8 cellular contexts compared by ENCODE assay signal in the genomic region with DNA sequence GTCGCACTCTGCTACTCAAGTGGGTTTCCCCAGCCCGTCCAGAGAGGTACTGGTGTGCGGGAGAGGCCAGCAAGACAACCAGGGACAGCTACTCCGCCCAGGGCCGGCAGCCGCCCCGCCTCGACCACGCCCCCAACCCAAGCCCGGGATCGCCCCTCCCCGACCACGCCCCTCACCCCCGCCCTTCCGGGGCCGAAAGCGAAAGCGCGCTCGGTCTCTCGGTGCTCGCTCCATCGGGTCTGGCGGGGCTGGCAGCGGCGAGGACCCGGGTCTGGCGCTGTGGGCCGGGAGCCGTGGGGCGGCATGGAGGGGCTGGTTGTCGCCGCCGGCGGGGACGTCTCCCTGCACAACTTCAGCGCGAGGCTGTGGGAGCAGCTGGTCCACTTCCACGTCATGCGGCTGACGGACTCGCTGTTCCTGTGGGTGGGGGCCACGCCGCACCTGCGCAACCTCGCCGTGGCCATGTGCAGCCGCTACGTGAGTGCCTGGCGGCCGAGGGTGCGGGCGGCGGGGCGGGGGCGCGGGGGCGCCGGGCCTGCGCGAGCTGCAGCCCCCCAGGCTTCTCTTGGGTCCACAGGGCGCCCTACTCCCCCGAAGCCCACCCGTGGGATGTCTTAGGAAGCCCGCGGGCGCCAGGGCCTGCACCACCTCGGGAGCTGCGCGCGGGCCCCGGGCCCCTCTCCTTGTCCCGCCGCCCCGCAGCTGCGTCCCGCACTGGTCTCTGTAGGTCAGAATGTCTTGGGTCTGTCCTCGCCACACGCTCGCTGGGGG. TPM values are rescaled to one million over a fixed set of nuclear protein-coding genes. Genes with fewer than 3 reads are reported as not detected.
DNase-seq lines count a peak whose midpoint lies in the region; ATAC-seq and TF ChIP-seq lines count a peak whose summit lies in the region.

A gene with protein sequence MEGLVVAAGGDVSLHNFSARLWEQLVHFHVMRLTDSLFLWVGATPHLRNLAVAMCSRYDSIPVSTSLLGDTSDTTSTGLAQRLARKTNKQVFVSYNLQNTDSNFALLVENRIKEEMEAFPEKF (plus strand): TSS at position 228 of the 771 bp plus-strand sequence. CDS start 76 bp downstream, at position 304.

- H3K9me3 ChIP-seq in Caco-2, result no peaks in the 10 kb centered on the region
- no peaks in the 10 kb centered on the region for H3K9me3 ChIP-seq in HUES6 (ENCODE audit: control insufficient read depth, insufficient read depth, low read depth, low read length)
- H3K9me3 ChIP-seq in NT2/D1 (ENCODE audit: insufficient read depth, low read length), result no peaks in the 10 kb centered on the region
- no peaks in the 10 kb centered on the region for H3K9me3 ChIP-seq in endodermal cell (ENCODE audit: control insufficient read depth, low read length)
- H3K9me3 ChIP-seq in mesodermal cell (ENCODE audit: control insufficient read depth, low read length), result no peaks in the 10 kb centered on the region

- H3K4me1 ChIP-seq in Caco-2, result no peaks in the 10 kb centered on the region; the same call in 1 of the 2 replicates
- peaks cover 13% of the 10 kb centered on the region for H3K4me1 ChIP-seq in HUES6 (ENCODE audit: control insufficient read depth, insufficient read depth, low read length)
- peaks cover 9% of the 10 kb centered on the region for H3K4me1 ChIP-seq in NT2/D1 (ENCODE audit: insufficient read depth, insufficient read length)
- no peaks in the 10 kb centered on the region for H3K4me1 ChIP-seq in endodermal cell (ENCODE audit: control insufficient read depth, insufficient read depth, low read length)
- H3K4me1 ChIP-seq in mesodermal cell (ENCODE audit: control insufficient read depth, insufficient read depth, low read length, poor library complexity, severe bottlenecking), result no peaks in the 10 kb centered on the region

- H3K4me1 Mint-ChIP-seq in Caco-2 (ENCODE audit: low read depth, unreplicated experiment) (peaks cover 7% of the 10 kb centered on the region), endodermal cell (peaks cover 13% of the 10 kb centered on the region)

- H3K4me3 ChIP-seq in Caco-2 (ENCODE audit: low read depth, low read length) (peak within 1 kb of the TSS; percentile 95), HUES6 (ENCODE audit: low read depth, low read length) (peak within 1 kb of the TSS; percentile 97), NT2/D1 (ENCODE audit: insufficient read length, low read depth) (peak within 1 kb of the TSS; percentile 91), endodermal cell (ENCODE audit: low read length) (peak within 1 kb of the TSS; percentile 86), mesodermal cell (ENCODE audit: extremely low read depth, insufficient read depth, low read length, poor library complexity, severe bottlenecking) (peak within 1 kb of the TSS; percentile 84)

- POLR2A ChIA-PET in Caco-2 (lab: Charles Lee), result interaction anchor here (1.0 to 1.1 kb wide), 2 partner anchors 11 to 102 kb away, joined by 3 to 5 read pairs; a partner anchor contains a TSS

- H3K27me3 Mint-ChIP-seq in Caco-2 (ENCODE audit: insufficient read depth, unreplicated experiment), result no peaks in the 10 kb centered on the region
- H3K27me3 Mint-ChIP-seq in endodermal cell (ENCODE audit: insufficient read depth), result peaks cover 45% of the 10 kb centered on the region

- H3K4me3 Mint-ChIP-seq in Caco-2 (ENCODE audit: unreplicated experiment) (peak within 1 kb of the TSS; percentile 90), endodermal cell (peak within 1 kb of the TSS; percentile 90)

- H3K9me3 Mint-ChIP-seq in Caco-2 (ENCODE audit: unreplicated experiment) (no peaks in the 10 kb centered on the region), endodermal cell (peaks cover 7% of the 10 kb centered on the region)

- peak within 1 kb of the TSS; percentile 81 for H3K27ac Mint-ChIP-seq in Caco-2 (ENCODE audit: unreplicated experiment)
- H3K27ac Mint-ChIP-seq in endodermal cell, result peak within 1 kb of the TSS; percentile 85

- H3K36me3 ChIP-seq in Caco-2 (ENCODE audit: control insufficient read depth, insufficient read depth, low read length) (peaks cover 2% of the 10 kb centered on the region), HUES6 (ENCODE audit: control insufficient read depth, insufficient read depth, low read length) (peaks cover 15% of the 10 kb centered on the region), NT2/D1 (ENCODE audit: insufficient read depth, insufficient read length, low read length) (peaks cover 31% of the 10 kb centered on the region), endodermal cell (ENCODE audit: control insufficient read depth, insufficient read depth, low read length) (no peaks in the 10 kb centered on the region), mesodermal cell (ENCODE audit: control insufficient read depth, insufficient read depth, low read length) (peaks cover 15% of the 10 kb centered on the region)

- 0% methylated on average over 11 to 80 of the region's 80 CpGs for WGBS in endodermal cell (ENCODE audit: insufficient coverage in 1 of 2, insufficient read length in 1 of 2), 2 experiments
- 0% methylated on average over 65 to 69 of the region's 80 CpGs for WGBS in mesodermal cell (ENCODE audit: insufficient coverage in 2 of 2), 2 experiments

- TF ChIP-seq CTCF in Caco-2 (IDR thresholded peaks at IDR 0.05; ENCODE audit: insufficient read depth in 1 of 2, low read depth in 1 of 2, low read length in 1 of 2, severe bottlenecking in 1 of 2, unreplicated experiment in 1 of 2) (no peak), endodermal cell (conservative IDR thresholded peaks at IDR 0.05) (no peak)

- peak; percentile 64 for ATAC-seq in GM21390 (IDR thresholded peaks at IDR 0.05; ENCODE audit: unreplicated experiment)

- no TSS peak for BruUV-seq in Caco-2 (replicated peaks; lab: Mats Ljungman, UMichigan)

- H3K27me3 ChIP-seq in Caco-2 (replicated peaks; ENCODE audit: control insufficient read depth, insufficient read depth, low read length), result no peaks in the 10 kb centered on the region
- no peaks in the 10 kb centered on the region for H3K27me3 ChIP-seq in HUES6 (ENCODE audit: control insufficient read depth, insufficient read depth, low read length)
- H3K27me3 ChIP-seq in NT2/D1 (ENCODE audit: insufficient read depth, insufficient read length), result no peaks in the 10 kb centered on the region
- H3K27me3 ChIP-seq in endodermal cell (ENCODE audit: control insufficient read depth, insufficient read depth, low read length, poor library complexity, severe bottlenecking), result peaks cover 18% of the 10 kb centered on the region

- peak within 1 kb of the TSS; percentile 74; the same call in 1 of the 2 replicates for H3K27ac ChIP-seq in HUES6 (ENCODE audit: low read depth, low read length)
- peak within 1 kb of the TSS; percentile 14 for H3K27ac ChIP-seq in endodermal cell (ENCODE audit: low read depth, low read length)
- no peak within 1 kb of the TSS for H3K27ac ChIP-seq in mesodermal cell (ENCODE audit: low read depth, low read length, severe bottlenecking)

- CTCF ChIA-PET in Caco-2 (lab: Charles Lee), result interaction anchor here (0.9 to 1.7 kb wide), 5 partner anchors 7 to 269 kb away, joined by 3 to 10 read pairs (median 4); a partner anchor contains a TSS

- intact Hi-C loops in Caco-2 (cut with micrococcal nuclease; ENCODE audit: unreplicated experiment), result loop anchor here (2.0 kb wide), 2 partner anchors 96 to 190 kb away; a partner anchor contains a TSS

- H3K36me3 Mint-ChIP-seq in Caco-2 (ENCODE audit: insufficient read depth, unreplicated experiment) (peaks cover 13% of the 10 kb centered on the region), endodermal cell (ENCODE audit: low read depth) (peaks cover 4% of the 10 kb centered on the region)

- DNase-seq in Caco-2 (peak; percentile 94 to 98), NT2/D1 (ENCODE audit: low read depth, low spot score) (peak; percentile 71), endodermal cell (peak; percentile 99)
- DNase-seq in activated CD8-positive, alpha-beta memory T cell treated with anti-CD3 and anti-CD28 coated beads, Interleukin-2, amount 50 U/mL, for 1 hour (ENCODE audit: extremely low read depth), result peak; percentile 71
- peak; percentile 94 for DNase-seq in stimulated activated CD8-positive, alpha-beta memory T cell treated with anti-CD3 and anti-CD28 coated beads, Interleukin-15, amount 100 ng/mL, for 1 hour (ENCODE audit: low read depth)

- peak within 1 kb of the TSS; percentile 78 for H3K9ac ChIP-seq in HUES6 (ENCODE audit: low read length)
- peak within 1 kb of the TSS; percentile 95 for H3K9ac ChIP-seq in NT2/D1 (ENCODE audit: insufficient read length, low read depth)
- H3K9ac ChIP-seq in endodermal cell (ENCODE audit: extremely low read depth, low read length, poor library complexity, severe bottlenecking), result peak within 1 kb of the TSS; percentile 25

RNA-seq across cellular contexts. Expression of the gene that starts here (rescaled TPM):
- total RNA-seq in Caco-2 (2022), result 20.9 and 21.3 TPM in 2 replicates
- 10 to 100 TPM; 16.0 to 21.5 TPM for total RNA-seq in endodermal cell
- polyA plus RNA-seq in endodermal cell (2013, experiment 1 of 2), result 18.5 TPM
- polyA plus RNA-seq in endodermal cell (2013, experiment 2 of 2), result 18.2 TPM
- 14.0 TPM for polyA plus RNA-seq in mesodermal cell (2013, experiment 1 of 2)
- polyA plus RNA-seq in mesodermal cell (2013, experiment 2 of 2), result 14.7 TPM

Comparison
In these comparisons a context has a peak if more than half of its experiments do, and no peak if none do; other contexts are left out.
1. H3K9ac ChIP-seq: peak in every context shown above with its lines; median percentile 95 in NT2/D1; 78 in HUES6; 25 in endodermal cell.